Comparison of ENCODE assay signal across 15 cellular contexts in the genomic region with DNA sequence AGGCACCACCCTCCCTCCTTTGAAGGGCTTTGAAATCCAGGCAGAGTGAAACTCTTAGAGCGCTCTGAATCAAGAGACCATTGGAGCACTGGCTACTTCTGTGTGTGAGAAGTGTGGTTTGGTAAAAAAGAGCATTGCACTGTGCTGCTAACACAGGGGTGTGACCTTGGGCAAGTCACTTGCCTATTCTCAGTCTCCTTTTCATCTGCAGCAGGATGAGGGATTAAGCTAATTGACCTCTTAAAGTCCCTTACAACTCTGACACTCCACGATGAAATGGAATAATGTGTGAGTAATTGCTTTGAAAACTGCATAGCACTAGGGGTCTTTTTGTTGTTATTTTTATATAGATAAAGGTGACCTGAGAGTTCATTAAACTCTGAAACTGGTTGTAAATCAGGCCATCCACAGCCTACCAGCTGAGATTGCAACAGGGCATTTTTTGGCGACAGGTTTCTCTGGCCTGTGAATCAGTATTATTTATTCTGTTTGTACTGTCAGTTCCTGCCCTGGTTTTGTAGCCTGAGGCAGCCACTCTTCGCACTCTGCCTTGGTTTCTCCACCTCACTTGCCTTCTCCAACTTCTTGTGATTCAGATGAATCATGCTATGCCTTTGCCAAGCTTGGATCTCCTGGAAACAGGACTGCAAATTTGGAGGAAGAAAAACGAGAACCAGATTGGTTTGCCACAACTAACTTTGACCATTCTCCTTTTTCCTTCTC.
DNase-seq lines count a peak whose midpoint lies in the region; ATAC-seq, FAIRE-seq and TF ChIP-seq lines count a peak whose summit lies in the region.
"Had no signal": no experiment of that assay in that cellular context is flagged by ENCODE, and none has a peak within 500 bp of the region (broad histone marks: within the 10 kb centered on the region; RNA-seq: fewer than 3 reads in every experiment).

No MANE protein-coding gene starts in this region.

- no peak overlapping the region for H3K23ac ChIP-seq in H1 (ENCODE audit: insufficient read length)

- no peak for DNase-seq in H1 (ENCODE audit: low read depth in 1 of 2, low spot score in 2 of 2)
- no peak for DNase-seq in right lobe of liver
- no peak for DNase-seq in vagina (ENCODE audit: extremely low spot score in 2 of 2)
- DNase-seq in NCI-H345 (lab: John Stamatoyannopoulos, UW) = no peak
- no peak for DNase-seq in putamen (ENCODE audit: low spot score)
- DNase-seq: activated CD8-positive, alpha-beta memory T cell treated with anti-CD3 and anti-CD28 coated beads for 24 hours; activated effector memory CD4-positive, alpha-beta T cell treated with anti-CD3 and anti-CD28 coated beads, Interleukin-2, amount 50 U/mL, for 16 hours; NCI-H1694; NCI-H526; nucleus accumbens; WERI-Rb-1 had no signal

- H3K23me2 ChIP-seq in H1 (ENCODE audit: low read depth, low read length) = no peaks in the 10 kb centered on the region; the same call in 1 of the 2 replicates

- H3K9me3 ChIP-seq in HUES48 (ENCODE audit: control insufficient read depth, insufficient read depth, low read length) = no peaks in the 10 kb centered on the region
- H3K9me3 ChIP-seq in H1 (ENCODE audit: insufficient read depth in 2 of 2, low read depth in 1 of 2, low read length in 1 of 2) = no peaks in the 10 kb centered on the region
- H3K9me3 ChIP-seq in right lobe of liver = no peaks in the 10 kb centered on the region
- H3K9me3 ChIP-seq in vagina = no peaks in the 10 kb centered on the region

- H3K27ac ChIP-seq in HUES48 (ENCODE audit: low read depth, low read length) = peak overlapping the region; percentile 4
- no peak overlapping the region for H3K27ac ChIP-seq in H1 (ENCODE audit: low read depth, low read length)
- no peak overlapping the region for H3K27ac ChIP-seq in right lobe of liver
- H3K27ac ChIP-seq in vagina = peak overlapping the region; percentile 42
- H3K27ac ChIP-seq: WERI-Rb-1 had no signal

- H3K9ac ChIP-seq in HUES48 (ENCODE audit: low read depth, low read length) = no peak overlapping the region
- H3K9ac ChIP-seq in H1 (replicated peaks in 1 of 4; ENCODE audit: extremely low read depth in 1 of 4, low read depth in 3 of 4, low read length in 3 of 4) = no peak overlapping the region

- H3K27me3 ChIP-seq in HUES48 (ENCODE audit: control insufficient read depth, insufficient read depth, low read length) = peaks cover 10% of the 10 kb centered on the region; the same call in 1 of the 2 replicates
- peaks cover 2 to 9% (median 5%) of the 10 kb centered on the region in 4 experiments for H3K27me3 ChIP-seq in H1 (replicated peaks in 1 of 4; ENCODE audit: control insufficient read depth in 3 of 4, extremely low read depth in 1 of 4, insufficient read depth in 3 of 4, low read length in 3 of 4)
- no peaks in the 10 kb centered on the region for H3K27me3 ChIP-seq in right lobe of liver
- H3K27me3 ChIP-seq in vagina = no peaks in the 10 kb centered on the region

- no peak overlapping the region for H4K5ac ChIP-seq in H1 (ENCODE audit: insufficient read length, low read depth, low read length)

- no peak overlapping the region for H2BK15ac ChIP-seq in H1 (ENCODE audit: low read length)

- H3K4me3 ChIP-seq in HUES48 (ENCODE audit: low read depth, low read length) (no peak overlapping the region), H1 (ENCODE audit: extremely low read depth in 1 of 4, insufficient read depth in 2 of 4, low read depth in 3 of 4, low read length in 4 of 4) (no peak overlapping the region), right lobe of liver (no peak overlapping the region), vagina (no peak overlapping the region)

- H3K79me1 ChIP-seq in H1 (ENCODE audit: low read depth, low read length) = no peaks in the 10 kb centered on the region

- H3K14ac ChIP-seq in H1 (ENCODE audit: insufficient read length) = no peak overlapping the region

- peaks cover 20% of the 10 kb centered on the region for H3K4me1 ChIP-seq in HUES48 (ENCODE audit: control insufficient read depth, insufficient read depth, low read length)
- H3K4me1 ChIP-seq in H1 (replicated peaks in 1 of 4; ENCODE audit: control insufficient read depth in 3 of 4, insufficient read depth in 4 of 4, low read length in 3 of 4) = peaks cover 4 to 15% (median 9%) of the 10 kb centered on the region in 4 experiments; a peak in 6 of 7 replicates
- no peaks in the 10 kb centered on the region for H3K4me1 ChIP-seq in right lobe of liver
- H3K4me1 ChIP-seq in vagina = peaks cover 31% of the 10 kb centered on the region

- ATAC-seq in right lobe of liver (peak in 3 of 4 donors; percentile 10 to 30 (median 14)), GM19328 (IDR thresholded peaks at IDR 0.05; ENCODE audit: unreplicated experiment) (no peak)
- ATAC-seq: Panc1 had no signal

- CTCF ChIA-PET in H1 (lab: Charles Lee; ENCODE audit: partially characterized antibody) = interaction anchor here (0.7 to 10.2 kb wide), 7 partner anchors 18 to 244 kb away, joined by 3 to 102 read pairs (median 4); no protein-coding TSS in a partner anchor

- no peak overlapping the region for H4K8ac ChIP-seq in H1 (ENCODE audit: extremely low read depth, insufficient read depth, low read length)

- H3K4ac ChIP-seq in H1 (replicated peaks; ENCODE audit: insufficient read length, low read depth, low read length) = no peak overlapping the region

- no peak overlapping the region for H2BK120ac ChIP-seq in H1 (replicated peaks; ENCODE audit: low read depth, low read length)

- H3K4me2 ChIP-seq in H1 (ENCODE audit: insufficient read depth in 1 of 2, low read depth in 2 of 2, low read length in 2 of 2) = no peak overlapping the region; a peak in 1 of 4 replicates

- no peak overlapping the region for H3K18ac ChIP-seq in H1 (ENCODE audit: extremely low read depth, low read length)

- no peak overlapping the region for H2AFZ ChIP-seq in H1 (ENCODE audit: low read length)

- TF ChIP-seq CTCF in H1 (IDR thresholded peaks at IDR 0.05; ENCODE audit: control extremely low read depth in 1 of 3, insufficient read depth in 1 of 3, low read depth in 1 of 3, low read length in 3 of 3) (no peak), right lobe of liver (IDR thresholded peaks at IDR 0.05) (no peak), vagina (IDR thresholded peaks at IDR 0.05) (no peak)

- H3K79me2 ChIP-seq in H1 (ENCODE audit: control insufficient read depth in 1 of 2, insufficient read depth in 2 of 2, low read length in 2 of 2) = no peaks in the 10 kb centered on the region

- H2AK5ac ChIP-seq in H1 (ENCODE audit: low read depth, low read length) = no peak overlapping the region

- no peak overlapping the region for H3K56ac ChIP-seq in H1 (replicated peaks; ENCODE audit: insufficient read length, low read depth, low read length)

- TF ChIP-seq RAD21 in H1 (IDR thresholded peaks at IDR 0.05 in 1 of 2, conservative IDR thresholded peaks at IDR 0.05 in 1 of 2; ENCODE audit: low read depth in 2 of 2, low read length in 2 of 2) = no peak

- intact Hi-C loops in right lobe of liver (cut with DNase I) (no loop called here), vagina (cut with DNase I) (no loop called here)

- H2BK12ac ChIP-seq in H1 (ENCODE audit: low read depth, low read length) = peak overlapping the region; percentile 72

- TF ChIP-seq POLR2A in H1 (IDR thresholded peaks at IDR 0.05; ENCODE audit: control extremely low read depth in 1 of 2, low read depth in 2 of 2, low read length in 2 of 2) = no peak
- no peak for TF ChIP-seq POLR2A in right lobe of liver (IDR thresholded peaks at IDR 0.05)
- TF ChIP-seq POLR2A in vagina (IDR thresholded peaks at IDR 0.05) = no peak

- no peaks in the 10 kb centered on the region for H4K20me1 ChIP-seq in H1 (replicated peaks in 1 of 2; ENCODE audit: control insufficient read depth in 1 of 2, insufficient read depth in 2 of 2, low read length in 2 of 2)

- no peak overlapping the region for H4K91ac ChIP-seq in H1 (replicated peaks; ENCODE audit: insufficient read length, low read length)

- no peak for TF ChIP-seq EP300 in H1 (IDR thresholded peaks at IDR 0.05; ENCODE audit: borderline replicate concordance in 1 of 2, low read depth in 2 of 2, low read length in 2 of 2)

- 77% methylated on average over 5 of the region's 5 CpGs; no CpG with 5 or more reads in 1 of the 2 experiments for WGBS in H1 (ENCODE audit: extremely low coverage in 1 of 2, insufficient coverage in 1 of 2, insufficient read length in 1 of 2, insufficient replicate concordance in 2 of 2, low coverage in 1 of 2, low lambda C conversion rate in 2 of 2, missing lambda C conversion rate in 1 of 2), 2 experiments
- 39% methylated on average over 5 of the region's 5 CpGs for WGBS in right lobe of liver (ENCODE audit: insufficient coverage, low coverage, low lambda C conversion rate, missing lambda C conversion rate)

- no peak overlapping the region; the same call in 1 of the 2 replicates for H2BK5ac ChIP-seq in H1 (ENCODE audit: low read depth, low read length)

- POLR2A ChIA-PET in H1 (lab: Charles Lee; ENCODE audit: partially characterized antibody) = interaction anchor here (1.6 to 2.4 kb wide), 2 partner anchors 35 to 131 kb away, joined by 5 to 9 read pairs; no protein-coding TSS in a partner anchor

- H2BK20ac ChIP-seq in H1 (ENCODE audit: low read length) = no peak overlapping the region; the same call in 1 of the 2 replicates

- FAIRE-seq in H1 (lab: Jason Lieb, UNC) = no peak
- FAIRE-seq: frontal cortex had no signal

- H3K36me3 ChIP-seq in HUES48 (ENCODE audit: control insufficient read depth, insufficient read depth, low read length) (no peaks in the 10 kb centered on the region), H1 (ENCODE audit: control insufficient read depth in 2 of 4, insufficient read depth in 4 of 4, low read length in 3 of 4) (no peaks in the 10 kb centered on the region), right lobe of liver (no peaks in the 10 kb centered on the region), vagina (no peaks in the 10 kb centered on the region)
- H3K36me3 ChIP-seq: WERI-Rb-1 had no signal

TF ChIP-seq in H1, 55 proteins besides CTCF, POLR2A, EP300 and RAD21:
- TF ChIP-seq ZNF274 (IDR thresholded peaks at IDR 0.05; ENCODE audit: borderline replicate concordance, extremely low read depth, low read length) = no peak
- 0 out of 2 replicates have a peak, but pooled peaks have one; percentile 17 for TF ChIP-seq KDM1A (IDR thresholded peaks at IDR 0.05; ENCODE audit: borderline replicate concordance, low read length)
- no peak for TF ChIP-seq EZH2 (IDR thresholded peaks at IDR 0.05; ENCODE audit: low read depth, low read length, severe bottlenecking)

Comparison
In these comparisons a context has a peak if more than half of its experiments do, and no peak if none do; other contexts are left out.
1. H3K27ac ChIP-seq: peak in HUES48 (single experiment) and vagina (single experiment); none in H1 (single experiment) and right lobe of liver (0 of 3).